24 cellular contexts compared by ENCODE assay signal in genomic region chr11:89604281-89604680, GRCh38.
"Had no signal": no experiment of that assay in that cellular context is flagged by ENCODE, and none has a peak within 500 bp of the region (broad histone marks: within the 10 kb centered on the region; RNA-seq: fewer than 3 reads in every experiment).

No MANE protein-coding gene starts in this region.

- DNase-seq: cortex of kidney; effector memory CD8-positive, alpha-beta T cell; erythroblast; esophagus squamous epithelium; gastrocnemius medialis; head of caudate nucleus; left cardiac atrium; left lung; mesendoderm; natural killer cell; occipital lobe; ovary; posterior cingulate gyrus; psoas muscle; right cardiac atrium; stimulated activated CD4-positive, alpha-beta T cell treated with anti-CD3 and anti-CD28 coated beads, Interleukin-15, amount 100 ng/mL, for 24 hours; stimulated activated CD4-positive, alpha-beta T cell treated with anti-CD3 and anti-CD28 coated beads, Interleukin-2, amount 100 ng/mL, for 48 hours; stimulated activated naive B cell treated with anti-CD40 and anti-IgM and Interleukin-4, amounts not matched to agents 10 μg/mL and 1 μg/mL and 100 μg/mL, for 72 hours; transverse colon had no signal

- H3K79me2 ChIP-seq: hepatocyte had no signal

- H3K27me3 Mint-ChIP-seq: effector memory CD8-positive, alpha-beta T cell; stimulated activated naive B cell treated with anti-CD40 and anti-IgM and Interleukin-4, amounts not matched to agents 10 μg/mL and 1 μg/mL and 100 μg/mL, for 72 hours; stimulated activated naive CD8-positive, alpha-beta T cell treated with anti-CD3 and anti-CD28 coated beads, Interleukin-15, Interleukin-2, amounts not matched to agents 100 ng/mL and 50 ng/mL, for 24 hours had no signal

- H3K4me2 ChIP-seq: hepatocyte had no signal

- H3K36me3 Mint-ChIP-seq: natural killer cell; stimulated activated naive B cell treated with anti-CD40 and anti-IgM and Interleukin-4, amounts not matched to agents 10 μg/mL and 1 μg/mL and 100 μg/mL, for 72 hours had no signal

- H3K4me1 ChIP-seq: esophagus squamous epithelium, gastrocnemius medialis, left lung, psoas muscle, suprapubic skin, vagina had no signal

- H3K4me3 Mint-ChIP-seq: effector memory CD8-positive, alpha-beta T cell; natural killer cell; stimulated activated naive B cell treated with anti-CD40 and anti-IgM and Interleukin-4, amounts not matched to agents 10 μg/mL and 1 μg/mL and 100 μg/mL, for 72 hours; stimulated activated naive CD8-positive, alpha-beta T cell treated with anti-CD3 and anti-CD28 coated beads, Interleukin-15, Interleukin-2, amounts not matched to agents 100 ng/mL and 50 ng/mL, for 24 hours had no signal

- H3K27ac Mint-ChIP-seq: effector memory CD8-positive, alpha-beta T cell; natural killer cell; stimulated activated naive B cell treated with anti-CD40 and anti-IgM and Interleukin-4, amounts not matched to agents 10 μg/mL and 1 μg/mL and 100 μg/mL, for 72 hours; stimulated activated naive CD8-positive, alpha-beta T cell treated with anti-CD3 and anti-CD28 coated beads, Interleukin-15, Interleukin-2, amounts not matched to agents 100 ng/mL and 50 ng/mL, for 24 hours had no signal

- H2AFZ ChIP-seq: hepatocyte had no signal

- H3K4me3 ChIP-seq: esophagus squamous epithelium, gastrocnemius medialis, hepatocyte, left lung, ovary, psoas muscle, skin epidermis, suprapubic skin, transverse colon, vagina had no signal

- ATAC-seq: effector memory CD8-positive, alpha-beta T cell; gastrocnemius medialis; left cardiac atrium; left lung; natural killer cell; psoas muscle; right cardiac atrium; stimulated activated naive B cell treated with anti-CD40 and anti-IgM and Interleukin-4, amounts not matched to agents 10 μg/mL and 1 μg/mL and 100 μg/mL, for 72 hours had no signal

- H3K9me3 Mint-ChIP-seq: stimulated activated naive CD8-positive, alpha-beta T cell treated with anti-CD3 and anti-CD28 coated beads, Interleukin-15, Interleukin-2, amounts not matched to agents 100 ng/mL and 50 ng/mL, for 24 hours had no signal

- H3K27me3 ChIP-seq: esophagus squamous epithelium, gastrocnemius medialis, hepatocyte, left lung, ovary, suprapubic skin, transverse colon, vagina had no signal

- H3K36me3 ChIP-seq: esophagus squamous epithelium, gastrocnemius medialis, left lung, ovary, suprapubic skin, transverse colon, vagina had no signal

- H3K27ac ChIP-seq: esophagus squamous epithelium, gastrocnemius medialis, hepatocyte, left lung, ovary, psoas muscle, skin epidermis, suprapubic skin, transverse colon, vagina had no signal

- H3K9me3 ChIP-seq: esophagus squamous epithelium, gastrocnemius medialis, ovary, vagina had no signal

- H3K4me1 Mint-ChIP-seq: natural killer cell; stimulated activated naive B cell treated with anti-CD40 and anti-IgM and Interleukin-4, amounts not matched to agents 10 μg/mL and 1 μg/mL and 100 μg/mL, for 72 hours had no signal
